1 cellular context compared by ENCODE assay signal in the genomic region with DNA sequence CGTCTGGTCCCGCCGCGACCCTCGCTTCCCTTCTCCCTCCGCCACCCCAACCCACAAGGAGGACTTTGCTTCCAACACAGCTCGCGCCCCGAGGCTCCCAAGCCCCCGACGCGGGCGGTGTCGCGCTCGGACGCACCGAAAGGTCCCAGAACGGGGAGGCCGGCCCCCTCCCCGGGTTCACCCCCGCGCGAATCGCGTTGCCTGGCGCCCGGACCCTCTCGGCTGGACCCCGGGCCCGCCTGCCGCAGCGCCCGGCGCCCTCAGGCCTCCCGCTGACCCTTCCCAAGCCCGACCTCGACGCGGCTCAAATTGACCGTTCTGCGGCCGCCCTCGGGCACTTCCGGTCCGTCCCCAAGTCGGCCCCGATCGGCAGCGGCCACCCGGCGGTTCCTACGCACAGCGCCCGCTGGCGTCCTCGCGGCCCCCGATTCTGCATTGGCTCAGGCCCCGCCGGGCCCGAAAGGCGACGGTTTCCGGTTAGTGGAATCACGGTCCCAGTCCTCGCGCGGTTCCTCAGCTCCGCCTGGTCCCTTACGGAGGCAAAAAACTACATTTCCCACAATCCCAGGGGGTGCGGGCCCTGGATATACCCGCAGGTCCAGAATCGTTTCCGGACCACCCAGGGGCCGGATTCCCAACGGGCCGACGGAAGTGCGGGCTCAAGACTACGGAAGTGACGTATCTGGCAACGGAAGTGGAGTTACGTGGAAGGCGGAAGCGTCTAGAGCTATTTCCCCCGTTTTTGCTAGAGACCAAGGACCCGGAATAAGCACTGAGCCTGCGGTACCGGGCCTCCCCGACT.
TF ChIP-seq lines count a peak whose summit lies in the region.

A gene (minus strand): TSS at position 347 of the 802 bp plus-strand sequence. CDS start 451 bp downstream, outside the sequence.

TF ChIP-seq in HEK293, 187 proteins besides CTCF, POLR2A, EP300 and RAD21 (continued from another document):
- peak; percentile 95 for TF ChIP-seq EGR2 (tag by site-specific recombination; IDR thresholded peaks at IDR 0.05; ENCODE audit: low read depth)
- TF ChIP-seq, protein P1, sequence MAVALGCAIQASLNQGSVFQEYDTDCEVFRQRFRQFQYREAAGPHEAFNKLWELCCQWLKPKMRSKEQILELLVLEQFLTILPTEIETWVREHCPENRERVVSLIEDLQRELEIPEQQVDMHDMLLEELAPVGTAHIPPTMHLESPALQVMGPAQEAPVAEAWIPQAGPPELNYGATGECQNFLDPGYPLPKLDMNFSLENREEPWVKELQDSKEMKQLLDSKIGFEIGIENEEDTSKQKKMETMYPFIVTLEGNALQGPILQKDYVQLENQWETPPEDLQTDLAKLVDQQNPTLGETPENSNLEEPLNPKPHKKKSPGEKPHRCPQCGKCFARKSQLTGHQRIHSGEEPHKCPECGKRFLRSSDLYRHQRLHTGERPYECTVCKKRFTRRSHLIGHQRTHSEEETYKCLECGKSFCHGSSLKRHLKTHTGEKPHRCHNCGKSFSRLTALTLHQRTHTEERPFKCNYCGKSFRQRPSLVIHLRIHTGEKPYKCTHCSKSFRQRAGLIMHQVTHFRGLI (tag by site-specific recombination; IDR thresholded peaks at IDR 0.05): peak; percentile 48
- TF ChIP-seq, protein P2, sequence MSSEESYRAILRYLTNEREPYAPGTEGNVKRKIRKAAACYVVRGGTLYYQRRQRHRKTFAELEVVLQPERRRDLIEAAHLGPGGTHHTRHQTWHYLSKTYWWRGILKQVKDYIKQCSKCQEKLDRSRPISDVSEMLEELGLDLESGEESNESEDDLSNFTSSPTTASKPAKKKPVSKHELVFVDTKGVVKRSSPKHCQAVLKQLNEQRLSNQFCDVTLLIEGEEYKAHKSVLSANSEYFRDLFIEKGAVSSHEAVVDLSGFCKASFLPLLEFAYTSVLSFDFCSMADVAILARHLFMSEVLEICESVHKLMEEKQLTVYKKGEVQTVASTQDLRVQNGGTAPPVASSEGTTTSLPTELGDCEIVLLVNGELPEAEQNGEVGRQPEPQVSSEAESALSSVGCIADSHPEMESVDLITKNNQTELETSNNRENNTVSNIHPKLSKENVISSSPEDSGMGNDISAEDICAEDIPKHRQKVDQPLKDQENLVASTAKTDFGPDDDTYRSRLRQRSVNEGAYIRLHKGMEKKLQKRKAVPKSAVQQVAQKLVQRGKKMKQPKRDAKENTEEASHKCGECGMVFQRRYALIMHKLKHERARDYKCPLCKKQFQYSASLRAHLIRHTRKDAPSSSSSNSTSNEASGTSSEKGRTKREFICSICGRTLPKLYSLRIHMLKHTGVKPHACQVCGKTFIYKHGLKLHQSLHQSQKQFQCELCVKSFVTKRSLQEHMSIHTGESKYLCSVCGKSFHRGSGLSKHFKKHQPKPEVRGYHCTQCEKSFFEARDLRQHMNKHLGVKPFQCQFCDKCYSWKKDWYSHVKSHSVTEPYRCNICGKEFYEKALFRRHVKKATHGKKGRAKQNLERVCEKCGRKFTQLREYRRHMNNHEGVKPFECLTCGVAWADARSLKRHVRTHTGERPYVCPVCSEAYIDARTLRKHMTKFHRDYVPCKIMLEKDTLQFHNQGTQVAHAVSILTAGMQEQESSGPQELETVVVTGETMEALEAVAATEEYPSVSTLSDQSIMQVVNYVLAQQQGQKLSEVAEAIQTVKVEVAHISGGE (tag by site-specific recombination; conservative IDR thresholded peaks at IDR 0.05; ENCODE audit: low read depth): peak; percentile 100
- TF ChIP-seq, protein P3, sequence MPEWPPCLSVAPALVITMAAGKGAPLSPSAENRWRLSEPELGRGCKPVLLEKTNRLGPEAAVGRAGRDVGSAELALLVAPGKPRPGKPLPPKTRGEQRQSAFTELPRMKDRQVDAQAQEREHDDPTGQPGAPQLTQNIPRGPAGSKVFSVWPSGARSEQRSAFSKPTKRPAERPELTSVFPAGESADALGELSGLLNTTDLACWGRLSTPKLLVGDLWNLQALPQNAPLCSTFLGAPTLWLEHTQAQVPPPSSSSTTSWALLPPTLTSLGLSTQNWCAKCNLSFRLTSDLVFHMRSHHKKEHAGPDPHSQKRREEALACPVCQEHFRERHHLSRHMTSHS (tag by site-specific recombination; IDR thresholded peaks at IDR 0.05): no peak
- TF ChIP-seq GLI4 (tag by site-specific recombination; IDR thresholded peaks at IDR 0.05): peak; percentile 99
- TF ChIP-seq ZFP37 (tag by site-specific recombination; IDR thresholded peaks at IDR 0.05): peak; percentile 100
- 0 out of 2 replicates have a peak, but pooled peaks have one; percentile 17 for TF ChIP-seq ZNF266 (tag by site-specific recombination; IDR thresholded peaks at IDR 0.05; ENCODE audit: low read depth)
- TF ChIP-seq, protein P4, sequence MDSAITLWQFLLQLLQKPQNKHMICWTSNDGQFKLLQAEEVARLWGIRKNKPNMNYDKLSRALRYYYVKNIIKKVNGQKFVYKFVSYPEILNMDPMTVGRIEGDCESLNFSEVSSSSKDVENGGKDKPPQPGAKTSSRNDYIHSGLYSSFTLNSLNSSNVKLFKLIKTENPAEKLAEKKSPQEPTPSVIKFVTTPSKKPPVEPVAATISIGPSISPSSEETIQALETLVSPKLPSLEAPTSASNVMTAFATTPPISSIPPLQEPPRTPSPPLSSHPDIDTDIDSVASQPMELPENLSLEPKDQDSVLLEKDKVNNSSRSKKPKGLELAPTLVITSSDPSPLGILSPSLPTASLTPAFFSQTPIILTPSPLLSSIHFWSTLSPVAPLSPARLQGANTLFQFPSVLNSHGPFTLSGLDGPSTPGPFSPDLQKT (IDR thresholded peaks at IDR 0.05; ENCODE audit: borderline replicate concordance, low read depth, low read length): peak; percentile 90
- TF ChIP-seq, protein P5, sequence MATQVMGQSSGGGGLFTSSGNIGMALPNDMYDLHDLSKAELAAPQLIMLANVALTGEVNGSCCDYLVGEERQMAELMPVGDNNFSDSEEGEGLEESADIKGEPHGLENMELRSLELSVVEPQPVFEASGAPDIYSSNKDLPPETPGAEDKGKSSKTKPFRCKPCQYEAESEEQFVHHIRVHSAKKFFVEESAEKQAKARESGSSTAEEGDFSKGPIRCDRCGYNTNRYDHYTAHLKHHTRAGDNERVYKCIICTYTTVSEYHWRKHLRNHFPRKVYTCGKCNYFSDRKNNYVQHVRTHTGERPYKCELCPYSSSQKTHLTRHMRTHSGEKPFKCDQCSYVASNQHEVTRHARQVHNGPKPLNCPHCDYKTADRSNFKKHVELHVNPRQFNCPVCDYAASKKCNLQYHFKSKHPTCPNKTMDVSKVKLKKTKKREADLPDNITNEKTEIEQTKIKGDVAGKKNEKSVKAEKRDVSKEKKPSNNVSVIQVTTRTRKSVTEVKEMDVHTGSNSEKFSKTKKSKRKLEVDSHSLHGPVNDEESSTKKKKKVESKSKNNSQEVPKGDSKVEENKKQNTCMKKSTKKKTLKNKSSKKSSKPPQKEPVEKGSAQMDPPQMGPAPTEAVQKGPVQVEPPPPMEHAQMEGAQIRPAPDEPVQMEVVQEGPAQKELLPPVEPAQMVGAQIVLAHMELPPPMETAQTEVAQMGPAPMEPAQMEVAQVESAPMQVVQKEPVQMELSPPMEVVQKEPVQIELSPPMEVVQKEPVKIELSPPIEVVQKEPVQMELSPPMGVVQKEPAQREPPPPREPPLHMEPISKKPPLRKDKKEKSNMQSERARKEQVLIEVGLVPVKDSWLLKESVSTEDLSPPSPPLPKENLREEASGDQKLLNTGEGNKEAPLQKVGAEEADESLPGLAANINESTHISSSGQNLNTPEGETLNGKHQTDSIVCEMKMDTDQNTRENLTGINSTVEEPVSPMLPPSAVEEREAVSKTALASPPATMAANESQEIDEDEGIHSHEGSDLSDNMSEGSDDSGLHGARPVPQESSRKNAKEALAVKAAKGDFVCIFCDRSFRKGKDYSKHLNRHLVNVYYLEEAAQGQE (tag by site-specific recombination; IDR thresholded peaks at IDR 0.05): peak; percentile 62
- TF ChIP-seq, protein P6, sequence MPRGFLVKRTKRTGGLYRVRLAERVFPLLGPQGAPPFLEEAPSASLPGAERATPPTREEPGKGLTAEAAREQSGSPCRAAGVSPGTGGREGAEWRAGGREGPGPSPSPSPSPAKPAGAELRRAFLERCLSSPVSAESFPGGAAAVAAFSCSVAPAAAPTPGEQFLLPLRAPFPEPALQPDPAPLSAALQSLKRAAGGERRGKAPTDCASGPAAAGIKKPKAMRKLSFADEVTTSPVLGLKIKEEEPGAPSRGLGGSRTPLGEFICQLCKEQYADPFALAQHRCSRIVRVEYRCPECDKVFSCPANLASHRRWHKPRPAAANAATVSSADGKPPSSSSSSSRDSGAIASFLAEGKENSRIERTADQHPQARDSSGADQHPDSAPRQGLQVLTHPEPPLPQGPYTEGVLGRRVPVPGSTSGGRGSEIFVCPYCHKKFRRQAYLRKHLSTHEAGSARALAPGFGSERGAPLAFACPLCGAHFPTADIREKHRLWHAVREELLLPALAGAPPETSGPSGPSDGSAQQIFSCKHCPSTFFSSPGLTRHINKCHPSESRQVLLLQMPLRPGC (tag by site-specific recombination; IDR thresholded peaks at IDR 0.05): peak; percentile 91
- 0 out of 2 replicates have a peak, but pooled peaks have one; percentile 27 for TF ChIP-seq ZNF157 (tag by site-specific recombination; IDR thresholded peaks at IDR 0.05)
- TF ChIP-seq ZNF391 (tag by site-specific recombination; IDR thresholded peaks at IDR 0.05; ENCODE audit: borderline replicate concordance, low read depth): peak; percentile 100
- TF ChIP-seq ZNF16 (tag by site-specific recombination; IDR thresholded peaks at IDR 0.05; ENCODE audit: low read depth): 0 out of 2 replicates have a peak, but pooled peaks have one; percentile 34
- peak; percentile 96 for TF ChIP-seq SP2 (tag by site-specific recombination; IDR thresholded peaks at IDR 0.05)
TF ChIP-seq in HEK293: peak in this region for 109.
